Comparison of ENCODE assay signal across 24 cellular contexts in genomic region chr2:88844960-88845359, GRCh38.
"Had no signal": no experiment of that assay in that cellular context is flagged by ENCODE, and none has a peak within 500 bp of the region (broad histone marks: within the 10 kb centered on the region; RNA-seq: fewer than 3 reads in every experiment).

No MANE protein-coding gene starts in this region.

- H3K27ac Mint-ChIP-seq: activated naive CD8-positive, alpha-beta T cell treated with anti-CD3 and anti-CD28 coated beads for 36 hours; activated T-helper 2 cell treated with anti-CD3 and anti-CD28 coated beads, Interferon-gamma antibody, Interleukin-2, Interleukin-4, amounts not matched to agents 10 μg/mL and 5 μg/mL and 100 μg/mL, durations not matched to agents 14 hours and 24 hours and 36 hours; naive thymus-derived CD4-positive, alpha-beta T cell; progenitor cell of endocrine pancreas had no signal

- ATAC-seq: activated T-cell treated with anti-CD3 and anti-CD28 coated beads, Interleukin-2, amount 50 U/mL, for 4 hours; left ventricle myocardium superior had no signal

- H3K27ac ChIP-seq: sigmoid colon had no signal

- H3K36me3 Mint-ChIP-seq: activated naive CD8-positive, alpha-beta T cell treated with anti-CD3 and anti-CD28 coated beads for 36 hours; naive thymus-derived CD4-positive, alpha-beta T cell had no signal

- H3K9me3 ChIP-seq: sigmoid colon had no signal

- H3K4me1 ChIP-seq: sigmoid colon had no signal

- H3K4me3 ChIP-seq: sigmoid colon, smooth muscle cell had no signal

- H3K4me3 Mint-ChIP-seq: activated naive CD8-positive, alpha-beta T cell treated with anti-CD3 and anti-CD28 coated beads for 36 hours; activated T-cell treated with anti-CD3 and anti-CD28 coated beads, Interleukin-2, amount 50 U/mL, for 4 hours; naive thymus-derived CD4-positive, alpha-beta T cell; neural crest cell had no signal

- H3K36me3 ChIP-seq: sigmoid colon had no signal

- DNase-seq: activated CD4-positive, alpha-beta T cell treated with anti-CD3 and anti-CD28 coated beads for 4 hours; activated CD4-positive, alpha-beta T cell treated with anti-CD3 and anti-CD28 coated beads, Interleukin-2, amount 50 U/mL, for 48 hours; activated CD8-positive, alpha-beta memory T cell treated with anti-CD3 and anti-CD28 coated beads, Interleukin-2, amount 50 U/mL, for 48 hours; activated naive CD4-positive, alpha-beta T cell treated with Interleukin-2 at 50 U/mL for 16 hours; activated naive CD8-positive, alpha-beta T cell treated with anti-CD3 and anti-CD28 coated beads for 36 hours; activated T-cell treated with anti-CD3 and anti-CD28 coated beads, Interleukin-2, amount 50 U/mL, for 4 hours; central memory CD4-positive, alpha-beta T cell; dermis blood vessel endothelial cell; effector CD8-positive, alpha-beta T cell; erythroblast; foreskin fibroblast; left ventricle myocardium superior; naive thymus-derived CD4-positive, alpha-beta T cell; occipital lobe; retina; sigmoid colon; stimulated activated CD4-positive, alpha-beta T cell treated with anti-CD3 and anti-CD28 coated beads, Interleukin-2, amount 100 ng/mL, for 48 hours; stimulated activated CD8-positive, alpha-beta memory T cell treated with anti-CD3 and anti-CD28 coated beads, Interleukin-4, amount 100 ng/mL, for 48 hours; stimulated activated naive CD4-positive, alpha-beta T cell treated with Interleukin-2 at 50 U/mL for 16 hours; T-helper 9 cell had no signal

- H3K9me3 Mint-ChIP-seq: activated naive CD8-positive, alpha-beta T cell treated with anti-CD3 and anti-CD28 coated beads for 36 hours; activated T-cell treated with anti-CD3 and anti-CD28 coated beads, Interleukin-2, amount 50 U/mL, for 4 hours; activated T-helper 2 cell treated with anti-CD3 and anti-CD28 coated beads, Interferon-gamma antibody, Interleukin-2, Interleukin-4, amounts not matched to agents 10 μg/mL and 5 μg/mL and 100 μg/mL, durations not matched to agents 14 hours and 24 hours and 36 hours had no signal

- H3K4me1 Mint-ChIP-seq: activated naive CD8-positive, alpha-beta T cell treated with anti-CD3 and anti-CD28 coated beads for 36 hours; naive thymus-derived CD4-positive, alpha-beta T cell; neural crest cell had no signal

- H3K4me2 ChIP-seq: smooth muscle cell had no signal

- H3K27me3 ChIP-seq: sigmoid colon had no signal
